In genomic region chr2:76169985-76170384, GRCh38 we compare ENCODE assay signal across 8 cellular contexts.
"Had no signal": no experiment of that assay in that cellular context is flagged by ENCODE, and none has a peak within 500 bp of the region (broad histone marks: within the 10 kb centered on the region; RNA-seq: fewer than 3 reads in every experiment).

No MANE protein-coding gene starts in this region.

- H3K27ac ChIP-seq: GM23248 had no signal

- DNase-seq: GM23248, GOT3, H7, HFFc6, IMR-90, KBM-7 had no signal

- ATAC-seq: HCT116 had no signal

- H3K4me3 ChIP-seq: GM23248, HAP-1 had no signal
